In the genomic region with DNA sequence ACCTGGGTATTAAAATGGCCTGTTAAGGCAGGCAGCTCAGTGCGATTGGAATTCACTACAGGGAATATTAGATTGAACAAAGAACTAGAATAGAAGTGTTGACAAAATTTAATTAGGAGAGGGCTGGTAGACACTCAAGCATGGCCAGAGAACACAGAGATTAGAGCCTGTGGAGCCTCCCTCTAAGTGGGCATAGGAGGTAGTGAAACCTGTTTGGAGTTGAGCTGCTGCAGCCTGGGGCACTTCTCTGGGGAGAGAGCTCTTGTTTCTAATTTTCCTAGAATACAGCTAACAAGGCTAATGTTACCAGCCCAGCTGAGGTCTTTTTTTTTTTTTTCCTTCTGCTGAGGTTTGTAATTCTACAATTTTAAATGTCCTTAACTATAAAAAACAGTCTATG, we compare ENCODE assay signal across 20 cellular contexts. TPM values are rescaled to one million over a fixed set of nuclear protein-coding genes. Genes with fewer than 3 reads are reported as not detected.
DNase-seq lines count a peak whose midpoint lies in the region; ATAC-seq, FAIRE-seq and TF ChIP-seq lines count a peak whose summit lies in the region.
"Had no signal": no experiment of that assay in that cellular context is flagged by ENCODE, and none has a peak within 500 bp of the region (broad histone marks: within the 10 kb centered on the region; RNA-seq: fewer than 3 reads in every experiment).

No MANE protein-coding gene starts in this region.

- H3K4me3 ChIP-seq in bronchial epithelial cell (ENCODE audit: low read depth, low read length) (no peak overlapping the region), upper lobe of right lung (no peak overlapping the region)
- H3K4me3 ChIP-seq: heart left ventricle, vagina had no signal

- intact Hi-C loops in MCF 10A (cut with micrococcal nuclease) (no loop called here), upper lobe of right lung (cut with DNase I) (no loop called here)

- no peak overlapping the region for H3K27ac Mint-ChIP-seq in MCF 10A (ENCODE audit: low read depth, unreplicated experiment)
- H3K27ac Mint-ChIP-seq: activated naive CD8-positive, alpha-beta T cell; effector memory CD8-positive, alpha-beta T cell had no signal

- H3K27me3 ChIP-seq in bronchial epithelial cell (ENCODE audit: control insufficient read depth, insufficient read depth, low read length) (no peaks in the 10 kb centered on the region), upper lobe of right lung (no peaks in the 10 kb centered on the region)
- H3K27me3 ChIP-seq: heart left ventricle, vagina had no signal

- peak; percentile 21 to 72 for DNase-seq in T47D (ENCODE audit: low read depth in 1 of 2, low spot score in 1 of 2)
- no peak for DNase-seq in MCF 10A (ENCODE audit: unreplicated experiment)
- peak; percentile 71 to 90 for DNase-seq in NCI-H524 (lab: John Stamatoyannopoulos, UW)
- DNase-seq in bronchial epithelial cell (ENCODE audit: low read depth), result peak; percentile 17
- DNase-seq in upper lobe of right lung, result no peak
- DNase-seq: activated CD4-positive, alpha-beta T cell treated with anti-CD3 and anti-CD28 coated beads for 1 hour; effector memory CD8-positive, alpha-beta T cell; heart left ventricle; NCI-H1436 treated with DMSO at 0.1 percent for 48 hours; NCI-H226; retina; stimulated activated CD4-positive, alpha-beta T cell treated with anti-CD3 and anti-CD28 coated beads, Interleukin-12 subunit alpha, Interleukin-12 subunit beta, amount 100 ng/mL, for 4 hours; substantia nigra; T1000 had no signal

- H3K36me3 Mint-ChIP-seq in MCF 10A (ENCODE audit: insufficient read depth, unreplicated experiment), result peaks cover 5% of the 10 kb centered on the region

- no peak for TF ChIP-seq CTCF in MCF 10A (IDR thresholded peaks at IDR 0.05; ENCODE audit: unreplicated experiment)
- TF ChIP-seq CTCF in bronchial epithelial cell (IDR thresholded peaks at IDR 0.05; ENCODE audit: insufficient read depth, low read length, severe bottlenecking), result no peak
- no peak for TF ChIP-seq CTCF in upper lobe of right lung (IDR thresholded peaks at IDR 0.05)

- CTCF ChIA-PET in MCF 10A (lab: Yijun Ruan, JAX), result interaction anchor here (0.6 to 1.4 kb wide), 2 partner anchors 16 to 357 kb away, joined by 3 read pairs; no protein-coding TSS in a partner anchor

- no peak overlapping the region for H3K27ac ChIP-seq in upper lobe of right lung
- H3K27ac ChIP-seq: C4-2B, heart left ventricle, vagina had no signal

- no peaks in the 10 kb centered on the region for H3K9me3 ChIP-seq in upper lobe of right lung

- H3K4me1 ChIP-seq in upper lobe of right lung, result no peaks in the 10 kb centered on the region
- H3K4me1 ChIP-seq: vagina had no signal

- in situ Hi-C loops in T47D (cut with HindIII; ENCODE audit: low pct_unique_long_range_greater_than_20kb, low sequenced_read_pairs), result no loop called here

- BruUV-seq in MCF 10A (replicated peaks; lab: Mats Ljungman, UMichigan), result no TSS peak

- no peaks in the 10 kb centered on the region for H3K36me3 ChIP-seq in bronchial epithelial cell (ENCODE audit: control insufficient read depth, insufficient read depth, low read length)
- H3K36me3 ChIP-seq in upper lobe of right lung, result no peaks in the 10 kb centered on the region
- H3K36me3 ChIP-seq: heart left ventricle, vagina had no signal

- peak; percentile 68 for ATAC-seq in upper lobe of right lung
- ATAC-seq in GM18870 (IDR thresholded peaks at IDR 0.05; ENCODE audit: unreplicated experiment), result no peak
- no peak for ATAC-seq in HG02588 (IDR thresholded peaks at IDR 0.05; ENCODE audit: unreplicated experiment)
- no peak for ATAC-seq in GM18498 (IDR thresholded peaks at IDR 0.05; ENCODE audit: unreplicated experiment)
- ATAC-seq: effector memory CD8-positive, alpha-beta T cell had no signal

- no peak overlapping the region for H3K4me3 Mint-ChIP-seq in MCF 10A (ENCODE audit: unreplicated experiment)
- H3K4me3 Mint-ChIP-seq: activated naive CD8-positive, alpha-beta T cell; effector memory CD8-positive, alpha-beta T cell had no signal

- POLR2A ChIA-PET in MCF 10A (lab: Yijun Ruan, JAX), result interaction anchor here (1.9 kb wide), 1 partner anchor 15 kb away, joined by 7 read pairs; no protein-coding TSS in a partner anchor

- FAIRE-seq in bronchial epithelial cell (lab: Jason Lieb, UNC), result no peak

- no peaks in the 10 kb centered on the region for H3K4me1 Mint-ChIP-seq in MCF 10A (ENCODE audit: insufficient read depth, unreplicated experiment)

- peaks cover 2% of the 10 kb centered on the region for H3K9me3 Mint-ChIP-seq in MCF 10A (ENCODE audit: unreplicated experiment)

- H3K27me3 Mint-ChIP-seq in MCF 10A (ENCODE audit: insufficient read depth, unreplicated experiment), result no peaks in the 10 kb centered on the region

RNA-seq across cellular contexts. Expression of a gene that starts 46.4 kb away (rescaled TPM):
- total RNA-seq in MCF 10A (2022), result 29.5 and 32.5 TPM in 2 replicates
- 40.3 and 63.9 TPM in 2 replicates for total RNA-seq in bronchial epithelial cell
- 26.3 TPM for total RNA-seq in upper lobe of right lung

Comparison
In these comparisons a context has a peak if more than half of its experiments do, and no peak if none do; other contexts are left out.
1. DNase-seq: peak in T47D (2 of 2), NCI-H524 (2 of 2) and bronchial epithelial cell (single experiment); none in MCF 10A (single experiment) and upper lobe of right lung (single experiment).